Comparison of ENCODE assay signal across 21 cellular contexts in genomic region chr3:79052054-79052681, GRCh38.
DNase-seq lines count a peak whose midpoint lies in the region; TF ChIP-seq lines count a peak whose summit lies in the region.
"Had no signal": no experiment of that assay in that cellular context is flagged by ENCODE, and none has a peak within 500 bp of the region (broad histone marks: within the 10 kb centered on the region; RNA-seq: fewer than 3 reads in every experiment).

No MANE protein-coding gene starts in this region.

- CTCF ChIA-PET in A673 (lab: Charles Lee) (no interaction called here), OCI-LY7 (lab: Charles Lee; ENCODE audit: unreplicated experiment) (no interaction called here)

- TF ChIP-seq CTCF in A673 (conservative IDR thresholded peaks at IDR 0.05; ENCODE audit: low read depth, low read length) (no peak), OCI-LY7 (conservative IDR thresholded peaks at IDR 0.05; ENCODE audit: low read length) (no peak), endodermal cell (conservative IDR thresholded peaks at IDR 0.05) (no peak), GM13976 (IDR thresholded peaks at IDR 0.05; ENCODE audit: borderline replicate concordance, control extremely low read depth, extremely low read depth, insufficient read depth, missing control alignments) (no peak)

- intact Hi-C loops in A673 (cut with micrococcal nuclease; ENCODE audit: unreplicated experiment) (no loop called here), OCI-LY7 (cut with micrococcal nuclease; ENCODE audit: unreplicated experiment) (no loop called here)

- H3K36me3 Mint-ChIP-seq in endodermal cell (ENCODE audit: low read depth): peaks cover 14% of the 10 kb centered on the region
- H3K36me3 Mint-ChIP-seq: activated naive CD8-positive, alpha-beta T cell treated with anti-CD3 and anti-CD28 coated beads for 36 hours; CD4-positive, CD25-positive, alpha-beta regulatory T cell; stimulated activated memory B cell treated with anti-CD40 and anti-IgM and Interleukin-4, amounts not matched to agents 10 μg/mL and 1 μg/mL and 100 μg/mL, for 72 hours had no signal

- in situ Hi-C loops in Caki2 (cut with HindIII; ENCODE audit: low pct_unique_long_range_greater_than_20kb, low sequenced_read_pairs) (no loop called here), GM13976 (cut with MboI; ENCODE audit: low sequenced_read_pairs, unreplicated experiment) (no loop called here)

- H3K4me1 ChIP-seq in A673 (ENCODE audit: insufficient read depth, low read length, poor library complexity, severe bottlenecking): no peaks in the 10 kb centered on the region
- H3K4me1 ChIP-seq in OCI-LY7 (ENCODE audit: insufficient read depth, low read length, poor library complexity, severe bottlenecking): no peaks in the 10 kb centered on the region
- no peaks in the 10 kb centered on the region for H3K4me1 ChIP-seq in endodermal cell (ENCODE audit: control insufficient read depth, insufficient read depth, low read length)
- H3K4me1 ChIP-seq: esophagus squamous epithelium had no signal

- no peaks in the 10 kb centered on the region for H4K20me1 ChIP-seq in OCI-LY7 (ENCODE audit: insufficient read depth, low read length)

- BruUV-seq in A673 (replicated peaks; lab: Mats Ljungman, UMichigan): no TSS peak
- no TSS peak for BruUV-seq in OCI-LY7 (replicated peaks; lab: Mats Ljungman, UMichigan)

- peak; percentile 33 for DNase-seq in A673 (ENCODE audit: low spot score)
- DNase-seq in Caki2 (ENCODE audit: low read depth): peak; percentile 9
- DNase-seq in OCI-LY7 (ENCODE audit: low spot score): peak; percentile 21
- peak; percentile 75 for DNase-seq in endodermal cell
- no peak for DNase-seq in NCI-H1436 (lab: John Stamatoyannopoulos, UW)
- no peak for DNase-seq in NCI-H524 treated with DMSO at 0.1 percent for 48 hours (lab: John Stamatoyannopoulos, UW)
- no peak for DNase-seq in GM13976 (ENCODE audit: low spot score)
- DNase-seq in dedifferentiated amniotic fluid mesenchymal stem cell (ENCODE audit: extremely low spot score): no peak
- DNase-seq: activated naive CD8-positive, alpha-beta T cell treated with anti-CD3 and anti-CD28 coated beads for 36 hours; CD4-positive, CD25-positive, alpha-beta regulatory T cell; DMS153; effector memory CD4-positive, alpha-beta T cell; esophagus squamous epithelium; kidney; NCI-H1105 treated with DMSO at 0.1 percent for 48 hours; NCI-H2107; NCI-H510A treated with DMSO at 0.1 percent for 48 hours; small intestine; SW 1271 had no signal

- H3K27me3 ChIP-seq in A673 (replicated peaks; ENCODE audit: insufficient read depth, low read depth, low read length, poor library complexity) (no peaks in the 10 kb centered on the region), endodermal cell (ENCODE audit: control insufficient read depth, insufficient read depth, low read length, poor library complexity, severe bottlenecking) (no peaks in the 10 kb centered on the region)
- H3K27me3 ChIP-seq: esophagus squamous epithelium had no signal

- POLR2A ChIA-PET in A673 (lab: Charles Lee; ENCODE audit: low non-redundant PET): no interaction called here
- POLR2A ChIA-PET in OCI-LY7 (lab: Charles Lee): no interaction called here

- no peaks in the 10 kb centered on the region for H3K27me3 Mint-ChIP-seq in endodermal cell (ENCODE audit: insufficient read depth)
- H3K27me3 Mint-ChIP-seq: activated naive CD8-positive, alpha-beta T cell treated with anti-CD3 and anti-CD28 coated beads for 36 hours; stimulated activated memory B cell treated with anti-CD40 and anti-IgM and Interleukin-4, amounts not matched to agents 10 μg/mL and 1 μg/mL and 100 μg/mL, for 72 hours had no signal

- 92 to 95% methylated on average over 7 to 9 of the region's 9 CpGs for WGBS in endodermal cell (ENCODE audit: insufficient coverage in 1 of 2, insufficient read length in 1 of 2), 2 experiments

- H3K4me3 Mint-ChIP-seq in endodermal cell: no peak overlapping the region
- H3K4me3 Mint-ChIP-seq: activated naive CD8-positive, alpha-beta T cell treated with anti-CD3 and anti-CD28 coated beads for 36 hours; CD4-positive, CD25-positive, alpha-beta regulatory T cell; stimulated activated memory B cell treated with anti-CD40 and anti-IgM and Interleukin-4, amounts not matched to agents 10 μg/mL and 1 μg/mL and 100 μg/mL, for 72 hours had no signal

- H3K9ac ChIP-seq in endodermal cell (ENCODE audit: extremely low read depth, low read length, poor library complexity, severe bottlenecking): no peak overlapping the region

- H3K27ac ChIP-seq in A673 (ENCODE audit: low read depth, low read length, poor library complexity, severe bottlenecking) (no peak overlapping the region), OCI-LY7 (ENCODE audit: low read depth, low read length, poor library complexity, severe bottlenecking) (no peak overlapping the region), endodermal cell (ENCODE audit: low read depth, low read length) (no peak overlapping the region)
- H3K27ac ChIP-seq: esophagus squamous epithelium had no signal

- peaks cover 49% of the 10 kb centered on the region for H3K9me3 Mint-ChIP-seq in endodermal cell

- H2AFZ ChIP-seq in OCI-LY7 (ENCODE audit: low read length): no peak overlapping the region

- H3K79me2 ChIP-seq in OCI-LY7 (ENCODE audit: insufficient read depth, low read depth, low read length): no peaks in the 10 kb centered on the region

- H3K27ac Mint-ChIP-seq in endodermal cell: no peak overlapping the region
- H3K27ac Mint-ChIP-seq: activated naive CD8-positive, alpha-beta T cell treated with anti-CD3 and anti-CD28 coated beads for 36 hours; CD4-positive, CD25-positive, alpha-beta regulatory T cell; stimulated activated memory B cell treated with anti-CD40 and anti-IgM and Interleukin-4, amounts not matched to agents 10 μg/mL and 1 μg/mL and 100 μg/mL, for 72 hours had no signal

- H3K4me3 ChIP-seq in A673 (ENCODE audit: low read depth, low read length, poor library complexity, severe bottlenecking) (no peak overlapping the region), OCI-LY7 (ENCODE audit: low read depth, low read length, poor library complexity, severe bottlenecking) (no peak overlapping the region), endodermal cell (ENCODE audit: low read length) (no peak overlapping the region)
- H3K4me3 ChIP-seq: esophagus squamous epithelium, lung had no signal

- no peaks in the 10 kb centered on the region for H3K9me2 ChIP-seq in OCI-LY7 (ENCODE audit: insufficient read depth, low read length)

- no peak overlapping the region for H3K4me2 ChIP-seq in OCI-LY7 (ENCODE audit: low read length)

- no peaks in the 10 kb centered on the region for H3K4me1 Mint-ChIP-seq in endodermal cell
- H3K4me1 Mint-ChIP-seq: activated naive CD8-positive, alpha-beta T cell treated with anti-CD3 and anti-CD28 coated beads for 36 hours; CD4-positive, CD25-positive, alpha-beta regulatory T cell; stimulated activated memory B cell treated with anti-CD40 and anti-IgM and Interleukin-4, amounts not matched to agents 10 μg/mL and 1 μg/mL and 100 μg/mL, for 72 hours had no signal

- no peaks in the 10 kb centered on the region for H3K36me3 ChIP-seq in A673 (ENCODE audit: insufficient read depth, low read length, poor library complexity, severe bottlenecking)
- no peaks in the 10 kb centered on the region for H3K36me3 ChIP-seq in OCI-LY7 (ENCODE audit: insufficient read depth, low read length)
- no peaks in the 10 kb centered on the region for H3K36me3 ChIP-seq in endodermal cell (ENCODE audit: control insufficient read depth, insufficient read depth, low read length)
- H3K36me3 ChIP-seq: esophagus squamous epithelium had no signal

- H3K9me3 ChIP-seq in A673 (ENCODE audit: low read depth, low read length, poor library complexity, severe bottlenecking): no peaks in the 10 kb centered on the region
- H3K9me3 ChIP-seq in OCI-LY7 (ENCODE audit: low read length): no peaks in the 10 kb centered on the region
- H3K9me3 ChIP-seq in endodermal cell (ENCODE audit: control insufficient read depth, low read length): peaks cover 22% of the 10 kb centered on the region

Comparison
In these comparisons a context has a peak if more than half of its experiments do, and no peak if none do; other contexts are left out.
1. DNase-seq: peak in A673 (single experiment), Caki2 (single experiment), OCI-LY7 (single experiment) and endodermal cell (single experiment); none in NCI-H1436 (single experiment), NCI-H524 treated with DMSO at 0.1 percent for 48 hours (single experiment), GM13976 (single experiment) and dedifferentiated amniotic fluid mesenchymal stem cell (single experiment).